9 cellular contexts compared by ENCODE assay signal in the genomic region with DNA sequence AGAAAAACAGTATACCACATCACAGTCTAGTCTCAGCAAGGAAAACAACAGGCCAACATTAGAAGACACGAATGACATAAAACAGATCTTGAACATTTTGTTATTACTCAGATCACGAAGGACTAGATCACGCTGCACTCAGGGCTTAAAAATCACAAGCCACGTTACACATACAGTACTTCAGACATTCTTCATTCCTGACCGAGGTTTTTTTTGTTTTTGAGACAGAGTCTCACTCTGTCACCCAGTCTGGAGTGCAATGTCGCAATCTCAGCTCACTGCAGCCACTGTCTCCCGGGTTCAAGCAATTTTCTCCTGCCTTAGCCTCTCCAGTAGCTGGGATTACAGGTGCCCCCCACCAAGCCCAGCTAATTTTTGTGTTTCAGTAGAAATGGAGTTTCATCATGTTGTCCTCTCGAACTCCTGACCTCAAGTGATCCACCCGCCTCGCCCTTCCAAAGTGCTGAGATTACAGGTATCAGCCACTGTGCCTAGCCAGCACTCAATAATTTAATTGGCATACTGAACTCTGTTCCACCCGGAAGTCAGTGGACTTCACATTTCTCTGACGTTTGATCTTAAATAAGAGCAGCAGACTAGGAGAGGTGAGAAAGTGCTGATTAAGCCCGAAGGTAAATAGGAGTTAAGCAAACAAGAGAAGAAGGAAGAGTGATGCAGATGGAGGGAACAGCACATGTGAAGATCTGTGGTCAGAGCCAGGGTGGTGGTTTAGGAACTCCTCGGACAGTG. TPM values are rescaled to one million over a fixed set of nuclear protein-coding genes. Genes with fewer than 3 reads are reported as not detected.
DNase-seq lines count a peak whose midpoint lies in the region; ATAC-seq, FAIRE-seq and TF ChIP-seq lines count a peak whose summit lies in the region.
"Had no signal": no experiment of that assay in that cellular context is flagged by ENCODE, and none has a peak within 500 bp of the region (broad histone marks: within the 10 kb centered on the region; RNA-seq: fewer than 3 reads in every experiment).

No MANE protein-coding gene starts in this region.

- 39 to 50% (median 46%) methylated on average over 14 of the region's 14 CpGs for WGBS in stomach, 5 donors

- H3K27me3 ChIP-seq in stomach: no peaks in the 10 kb centered on the region

- H3K9me3 ChIP-seq in stomach: no peaks in the 10 kb centered on the region

- no peak for FAIRE-seq in urothelium cell line (lab: Jason Lieb, UNC)

- peaks cover 12 to 30% (median 29%) of the 10 kb centered on the region in 4 donors for H3K36me3 ChIP-seq in stomach

- H3K9me3 Mint-ChIP-seq in activated T-cell treated with anti-CD3 and anti-CD28 coated beads, Interleukin-2, amount 50 U/mL, for 72 hours: no peaks in the 10 kb centered on the region
- H3K9me3 Mint-ChIP-seq: activated T-helper 2 cell treated with anti-CD3 and anti-CD28 coated beads, Interferon-gamma antibody, Interleukin-2, Interleukin-4, amounts not matched to agents 10 μg/mL and 5 μg/mL and 100 μg/mL, durations not matched to agents 14 hours and 24 hours and 36 hours had no signal

- peak overlapping the region; percentile 74 to 99 (median 76) for H3K27ac ChIP-seq in stomach

- no peak for TF ChIP-seq POLR2A in stomach (IDR thresholded peaks at IDR 0.05)

- H3K4me1 Mint-ChIP-seq in activated T-cell treated with anti-CD3 and anti-CD28 coated beads, Interleukin-2, amount 50 U/mL, for 72 hours (ENCODE audit: low read depth): peaks cover 67% of the 10 kb centered on the region

- ATAC-seq in activated T-cell treated with anti-CD3 and anti-CD28 coated beads, Interleukin-2, amount 50 U/mL, for 72 hours (replicated peaks in 1 of 2): peak; percentile 2 to 24

- TF ChIP-seq CTCF in fibroblast of villous mesenchyme (IDR thresholded peaks at IDR 0.05; ENCODE audit: insufficient read depth, low read depth, low read length) (no peak), stomach (IDR thresholded peaks at IDR 0.05) (no peak)

- H3K27me3 Mint-ChIP-seq in activated T-cell treated with anti-CD3 and anti-CD28 coated beads, Interleukin-2, amount 50 U/mL, for 72 hours (ENCODE audit: low read depth): no peaks in the 10 kb centered on the region

- H3K4me3 Mint-ChIP-seq in activated T-cell treated with anti-CD3 and anti-CD28 coated beads, Interleukin-2, amount 50 U/mL, for 72 hours: peak overlapping the region; percentile 15 to 21

- DNase-seq in activated T-cell treated with anti-CD3 and anti-CD28 coated beads, Interleukin-2, amount 50 U/mL, for 72 hours: peak; percentile 16 to 22
- DNase-seq in activated T-cell treated with anti-CD3 and anti-CD28 coated beads, Interleukin-2, amount 50 U/mL, for 48 hours: no peak
- DNase-seq in fibroblast of villous mesenchyme (ENCODE audit: low read depth) (peak; percentile 85), stomach (peak; percentile 42), NCI-H2107 (lab: John Stamatoyannopoulos, UW) (no peak), urothelium cell line (ENCODE audit: low spot score) (no peak)
- DNase-seq: NCI-H187; stimulated activated CD4-positive, alpha-beta T cell treated with anti-CD3 and anti-CD28 coated beads, Interleukin-4, amount 100 ng/mL, for 24 hours had no signal

- H3K4me3 ChIP-seq in fibroblast of villous mesenchyme (ENCODE audit: low read depth, low read length) (no peak overlapping the region), stomach (no peak overlapping the region)

- H3K27ac Mint-ChIP-seq in activated T-cell treated with anti-CD3 and anti-CD28 coated beads, Interleukin-2, amount 50 U/mL, for 72 hours: peak overlapping the region; percentile 95
- H3K27ac Mint-ChIP-seq: activated T-helper 2 cell treated with anti-CD3 and anti-CD28 coated beads, Interferon-gamma antibody, Interleukin-2, Interleukin-4, amounts not matched to agents 10 μg/mL and 5 μg/mL and 100 μg/mL, durations not matched to agents 14 hours and 24 hours and 36 hours had no signal

- intact Hi-C loops in stomach (cut with DNase I; ENCODE audit: low total_unique reads): no loop called here

- H3K4me1 ChIP-seq in stomach: peaks cover 15 to 70% (median 45%) of the 10 kb centered on the region in 4 donors

- peaks cover 9 to 25% of the 10 kb centered on the region in 2 donors for H3K36me3 Mint-ChIP-seq in activated T-cell treated with anti-CD3 and anti-CD28 coated beads, Interleukin-2, amount 50 U/mL, for 72 hours (ENCODE audit: insufficient read depth in 2 of 2)

- TF ChIP-seq EP300 in stomach (IDR thresholded peaks at IDR 0.05): no peak

RNA-seq across cellular contexts. Expression of a gene that starts 3.5 kb away (rescaled TPM):
- 10 to 100 TPM; 42.2 to 49.9 TPM for total RNA-seq in activated T-cell treated with anti-CD3 and anti-CD28 coated beads, Interleukin-2, amount 50 U/mL, for 72 hours
- total RNA-seq in fibroblast of villous mesenchyme (54.4 and 63.1 TPM in 2 replicates), stomach (100 to 1,000 TPM in 1 of 5 donors, 10 to 100 TPM in 3, not detected in 1; 18.9 to 111 (median 23.2) TPM)
- polyA plus RNA-seq in stomach: 10 to 100 TPM; 19.2 to 36.1 (median 19.3) TPM

RNA-seq across cellular contexts. Expression of a gene that starts 3.7 kb away (rescaled TPM):
- total RNA-seq in activated T-cell treated with anti-CD3 and anti-CD28 coated beads, Interleukin-2, amount 50 U/mL, for 72 hours: 10 to 100 TPM; 22.6 to 28.9 TPM
- total RNA-seq in fibroblast of villous mesenchyme (16.8 and 23.3 TPM in 2 replicates), stomach (10 to 100 TPM in 3 of 5 donors, 1 to 10 TPM in 2; 2.9 to 16.0 (median 11.0) TPM)
- polyA plus RNA-seq in stomach: 1 to 10 TPM; 3.7 to 4.4 (median 4.0) TPM

RNA-seq across cellular contexts. Expression of a gene that starts 18.6 kb away (rescaled TPM):
- not detected for total RNA-seq in activated T-cell treated with anti-CD3 and anti-CD28 coated beads, Interleukin-2, amount 50 U/mL, for 72 hours
- total RNA-seq in fibroblast of villous mesenchyme: not detected in 2 replicates
- total RNA-seq in stomach: 1 to 10 TPM in 2 of 5 donors, not detected in 3; 1.3 to 4.1 TPM
- polyA plus RNA-seq in stomach: not detected

RNA-seq across cellular contexts. Expression of a gene that starts 42.0 kb away (rescaled TPM):
- total RNA-seq in activated T-cell treated with anti-CD3 and anti-CD28 coated beads, Interleukin-2, amount 50 U/mL, for 72 hours: under 1 TPM; 0.28 to 0.91 TPM
- total RNA-seq in fibroblast of villous mesenchyme: under 0.01 TPM in 1 of 2 replicates, not detected in the other
- not detected for total RNA-seq in stomach
- under 1 TPM in 1 of 3 donors, not detected in 2; 0.08 TPM for polyA plus RNA-seq in stomach

RNA-seq across cellular contexts. Expression of a gene that starts 46.4 kb away (rescaled TPM):
- total RNA-seq in activated T-cell treated with anti-CD3 and anti-CD28 coated beads, Interleukin-2, amount 50 U/mL, for 72 hours: 100 to 1,000 TPM; 103 to 130 TPM
- total RNA-seq in fibroblast of villous mesenchyme (60.0 and 71.5 TPM in 2 replicates), stomach (1,000 to 10,000 TPM in 1 of 5 donors, 100 to 1,000 TPM in 2, 10 to 100 TPM in 2; 77.2 to 1,118 (median 202) TPM)
- polyA plus RNA-seq in stomach: 10 to 100 TPM; 34.4 to 65.4 (median 37.3) TPM

Comparison
In these comparisons a context has a peak if more than half of its experiments do, and no peak if none do; other contexts are left out.
1. DNase-seq: peak in activated T-cell treated with anti-CD3 and anti-CD28 coated beads, Interleukin-2, amount 50 U/mL, for 72 hours (2 of 2), fibroblast of villous mesenchyme (single experiment) and stomach (single experiment); none in activated T-cell treated with anti-CD3 and anti-CD28 coated beads, Interleukin-2, amount 50 U/mL, for 48 hours (0 of 2), NCI-H2107 (single experiment) and urothelium cell line (single experiment).